10 cellular contexts compared by ENCODE assay signal in genomic region chr1:193070395-193070753, GRCh38. TPM values are rescaled to one million over a fixed set of nuclear protein-coding genes. Genes with fewer than 3 reads are reported as not detected.
DNase-seq lines count a peak whose midpoint lies in the region; ATAC-seq lines count a peak whose summit lies in the region.
"Had no signal": no experiment of that assay in that cellular context is flagged by ENCODE, and none has a peak within 500 bp of the region (broad histone marks: within the 10 kb centered on the region; RNA-seq: fewer than 3 reads in every experiment).

No MANE protein-coding gene starts in this region.

- no peak for ATAC-seq in stimulated activated naive CD8-positive, alpha-beta T cell treated with anti-CD3 and anti-CD28 coated beads, Interleukin-15, amount 100 ng/mL, for 72 hours
- ATAC-seq in HG03342 (IDR thresholded peaks at IDR 0.05; ENCODE audit: unreplicated experiment) = peak; percentile 53
- peak; percentile 47 for ATAC-seq in activated CD8-positive, alpha-beta T cell treated with anti-CD3 and anti-CD28 coated beads, Interleukin-2, amount 10 ng/mL, durations not matched to agents 7 days and 5 days

- DNase-seq in stimulated activated naive CD8-positive, alpha-beta T cell treated with anti-CD3 and anti-CD28 coated beads, Interleukin-15, amount 100 ng/mL, for 72 hours = no peak
- no peak for DNase-seq in activated CD8-positive, alpha-beta T cell treated with anti-CD3 and anti-CD28 coated beads, Interleukin-2, amount 10 ng/mL, durations not matched to agents 7 days and 5 days
- no peak for DNase-seq in stimulated activated CD4-positive, alpha-beta T cell treated with anti-CD3 and anti-CD28 coated beads, Interleukin-15, amount 100 ng/mL, for 24 hours
- DNase-seq in NCI-H128 (lab: John Stamatoyannopoulos, UW; ENCODE audit: unreplicated experiment) (no peak), NCI-H2196 (lab: John Stamatoyannopoulos, UW; ENCODE audit: unreplicated experiment) (no peak), NCI-H1694 (lab: John Stamatoyannopoulos, UW) (no peak)
- DNase-seq: C1 segment of cervical spinal cord, SHP77 had no signal

- CTCF ChIA-PET in activated CD8-positive, alpha-beta T cell treated with anti-CD3 and anti-CD28 coated beads, Interleukin-2, amount 10 ng/mL, durations not matched to agents 7 days and 5 days (lab: Charles Lee) = interaction anchor here (0.6 to 2.4 kb wide), 4 partner anchors 12 to 264 kb away, joined by 3 to 10 read pairs (median 4); partner anchors contain the start of genes RO60 and UCHL5

- POLR2A ChIA-PET in activated CD8-positive, alpha-beta T cell treated with anti-CD3 and anti-CD28 coated beads, Interleukin-2, amount 10 ng/mL, durations not matched to agents 7 days and 5 days (lab: Charles Lee) = interaction anchor here (2.7 kb wide), 1 partner anchor 12 kb away, joined by 11 read pairs; the partner anchor contains the start of genes RO60 and UCHL5

- no peaks in the 10 kb centered on the region for H3K27me3 Mint-ChIP-seq in stimulated activated naive CD8-positive, alpha-beta T cell treated with anti-CD3 and anti-CD28 coated beads, Interleukin-15, Interleukin-2, amounts not matched to agents 100 ng/mL and 50 ng/mL, for 24 hours
- H3K27me3 Mint-ChIP-seq in stimulated activated naive CD8-positive, alpha-beta T cell treated with anti-CD3 and anti-CD28 coated beads, Interleukin-15, amount 100 ng/mL, for 72 hours = no peaks in the 10 kb centered on the region
- H3K27me3 Mint-ChIP-seq in activated CD8-positive, alpha-beta T cell treated with anti-CD3 and anti-CD28 coated beads, Interleukin-2, amount 10 ng/mL, durations not matched to agents 7 days and 5 days (ENCODE audit: low read depth) = no peaks in the 10 kb centered on the region

- H3K36me3 Mint-ChIP-seq in stimulated activated naive CD8-positive, alpha-beta T cell treated with anti-CD3 and anti-CD28 coated beads, Interleukin-15, Interleukin-2, amounts not matched to agents 100 ng/mL and 50 ng/mL, for 24 hours (ENCODE audit: low read depth) = peaks cover 26% of the 10 kb centered on the region
- H3K36me3 Mint-ChIP-seq in activated CD8-positive, alpha-beta T cell treated with anti-CD3 and anti-CD28 coated beads, Interleukin-2, amount 10 ng/mL, durations not matched to agents 7 days and 5 days (ENCODE audit: low read depth) = peaks cover 24% of the 10 kb centered on the region

- H3K4me3 Mint-ChIP-seq in stimulated activated naive CD8-positive, alpha-beta T cell treated with anti-CD3 and anti-CD28 coated beads, Interleukin-15, Interleukin-2, amounts not matched to agents 100 ng/mL and 50 ng/mL, for 24 hours = peak overlapping the region; percentile 43
- peak overlapping the region in 1 of 2 donors; percentile 49 for H3K4me3 Mint-ChIP-seq in stimulated activated naive CD8-positive, alpha-beta T cell treated with anti-CD3 and anti-CD28 coated beads, Interleukin-15, amount 100 ng/mL, for 72 hours
- peak overlapping the region; percentile 30 for H3K4me3 Mint-ChIP-seq in activated CD8-positive, alpha-beta T cell treated with anti-CD3 and anti-CD28 coated beads, Interleukin-2, amount 10 ng/mL, durations not matched to agents 7 days and 5 days

- H3K9me3 Mint-ChIP-seq in stimulated activated naive CD8-positive, alpha-beta T cell treated with anti-CD3 and anti-CD28 coated beads, Interleukin-15, Interleukin-2, amounts not matched to agents 100 ng/mL and 50 ng/mL, for 24 hours = no peaks in the 10 kb centered on the region
- H3K9me3 Mint-ChIP-seq in stimulated activated naive CD8-positive, alpha-beta T cell treated with anti-CD3 and anti-CD28 coated beads, Interleukin-15, amount 100 ng/mL, for 72 hours = no peaks in the 10 kb centered on the region
- no peaks in the 10 kb centered on the region for H3K9me3 Mint-ChIP-seq in activated CD8-positive, alpha-beta T cell treated with anti-CD3 and anti-CD28 coated beads, Interleukin-2, amount 10 ng/mL, durations not matched to agents 7 days and 5 days (ENCODE audit: insufficient read depth)

- H3K27ac Mint-ChIP-seq in stimulated activated naive CD8-positive, alpha-beta T cell treated with anti-CD3 and anti-CD28 coated beads, Interleukin-15, Interleukin-2, amounts not matched to agents 100 ng/mL and 50 ng/mL, for 24 hours = peak overlapping the region; percentile 75
- H3K27ac Mint-ChIP-seq in stimulated activated naive CD8-positive, alpha-beta T cell treated with anti-CD3 and anti-CD28 coated beads, Interleukin-15, amount 100 ng/mL, for 72 hours = peak overlapping the region in 1 of 2 donors; percentile 7
- H3K27ac Mint-ChIP-seq in activated CD8-positive, alpha-beta T cell treated with anti-CD3 and anti-CD28 coated beads, Interleukin-2, amount 10 ng/mL, durations not matched to agents 7 days and 5 days = peak overlapping the region; percentile 65

- peaks cover 52% of the 10 kb centered on the region for H3K4me1 Mint-ChIP-seq in stimulated activated naive CD8-positive, alpha-beta T cell treated with anti-CD3 and anti-CD28 coated beads, Interleukin-15, Interleukin-2, amounts not matched to agents 100 ng/mL and 50 ng/mL, for 24 hours (ENCODE audit: low read depth)
- H3K4me1 Mint-ChIP-seq in stimulated activated naive CD8-positive, alpha-beta T cell treated with anti-CD3 and anti-CD28 coated beads, Interleukin-15, amount 100 ng/mL, for 72 hours = peaks cover 35% of the 10 kb centered on the region
- peaks cover 22% of the 10 kb centered on the region for H3K4me1 Mint-ChIP-seq in activated CD8-positive, alpha-beta T cell treated with anti-CD3 and anti-CD28 coated beads, Interleukin-2, amount 10 ng/mL, durations not matched to agents 7 days and 5 days (ENCODE audit: low read depth)

RNA-seq across cellular contexts. Expression of gene RO60, which starts 11.0 kb away (rescaled TPM):
- total RNA-seq in activated CD8-positive, alpha-beta T cell treated with anti-CD3 and anti-CD28 coated beads, Interleukin-2, amount 10 ng/mL, durations not matched to agents 7 days and 5 days = 10 to 100 TPM; 53.8 to 57.4 TPM

RNA-seq across cellular contexts. Expression of gene UCHL5, which starts 11.2 kb away (rescaled TPM):
- 10 to 100 TPM; 61.1 to 64.4 TPM for total RNA-seq in activated CD8-positive, alpha-beta T cell treated with anti-CD3 and anti-CD28 coated beads, Interleukin-2, amount 10 ng/mL, durations not matched to agents 7 days and 5 days

RNA-seq across cellular contexts. Expression of gene GLRX2, which starts 34.8 kb away (rescaled TPM):
- total RNA-seq in activated CD8-positive, alpha-beta T cell treated with anti-CD3 and anti-CD28 coated beads, Interleukin-2, amount 10 ng/mL, durations not matched to agents 7 days and 5 days = 10 to 100 TPM; 18.7 to 21.8 TPM

RNA-seq across cellular contexts. Expression of gene CDC73, which starts 51.5 kb away (rescaled TPM):
- 10 to 100 TPM; 51.8 to 53.8 TPM for total RNA-seq in activated CD8-positive, alpha-beta T cell treated with anti-CD3 and anti-CD28 coated beads, Interleukin-2, amount 10 ng/mL, durations not matched to agents 7 days and 5 days
